Comparison of ENCODE assay signal across 35 cellular contexts in the genomic region with DNA sequence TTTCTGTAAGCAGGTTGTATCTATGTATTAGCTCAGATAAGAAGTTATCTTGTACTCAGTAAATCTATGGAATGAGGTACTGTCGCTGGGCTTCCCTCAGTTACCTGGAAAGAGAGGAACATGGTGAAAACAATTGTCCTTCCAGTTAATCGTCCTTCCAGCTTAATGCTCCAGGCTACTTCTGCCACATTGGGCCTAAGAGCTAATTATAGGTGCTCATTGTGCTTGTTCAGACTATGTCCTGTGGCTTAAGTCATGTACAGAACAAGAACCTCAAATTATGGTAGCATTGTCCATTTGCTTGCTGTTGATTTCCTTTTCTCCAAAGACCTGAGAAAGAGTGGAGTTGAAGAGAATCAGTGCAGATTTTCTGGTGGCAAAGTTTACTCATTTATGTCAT.
"Had no signal": no experiment of that assay in that cellular context is flagged by ENCODE, and none has a peak within 500 bp of the region (broad histone marks: within the 10 kb centered on the region; RNA-seq: fewer than 3 reads in every experiment).

No MANE protein-coding gene starts in this region.

- H3K36me3 Mint-ChIP-seq: activated CD8-positive, alpha-beta memory T cell treated with anti-CD3 and anti-CD28 coated beads, Interleukin-2, amount 10 ng/mL, durations not matched to agents 7 days and 5 days; activated naive CD4-positive, alpha-beta T cell treated with anti-CD3 and anti-CD28 coated beads, Interleukin-2, amount 50 U/mL, for 72 hours; activated naive CD8-positive, alpha-beta T cell treated with anti-CD3 and anti-CD28 coated beads for 36 hours had no signal

- H3K27ac Mint-ChIP-seq: activated B cell treated with CpG ODN at 0.5 μM for 24 hours; activated CD4-positive, alpha-beta memory T cell treated with anti-CD3 and anti-CD28 coated beads, Interleukin-2, amount 10 ng/mL, durations not matched to agents 7 days and 5 days; activated CD4-positive, alpha-beta T cell treated with anti-CD3 and anti-CD28 coated beads for 36 hours; activated CD4-positive, alpha-beta T cell treated with anti-CD3 and anti-CD28 coated beads, Interleukin-2, amount 10 ng/mL, durations not matched to agents 7 days and 5 days; activated CD8-positive, alpha-beta memory T cell treated with anti-CD3 and anti-CD28 coated beads, Interleukin-2, amount 10 ng/mL, durations not matched to agents 7 days and 5 days; activated CD8-positive, alpha-beta T cell treated with anti-CD3 and anti-CD28 coated beads, Interleukin-2, amount 10 ng/mL, durations not matched to agents 7 days and 5 days; activated naive CD4-positive, alpha-beta T cell treated with anti-CD3 and anti-CD28 coated beads for 36 hours; activated naive CD4-positive, alpha-beta T cell treated with anti-CD3 and anti-CD28 coated beads, Interleukin-2, amount 50 U/mL, for 72 hours; activated naive CD8-positive, alpha-beta T cell treated with anti-CD3 and anti-CD28 coated beads for 36 hours; activated T-cell treated with anti-CD3 and anti-CD28 coated beads, Interleukin-2, amount 50 U/mL, for 24 hours; activated T-helper 2 cell treated with anti-CD3 and anti-CD28 coated beads, Interferon-gamma antibody, Interleukin-2, Interleukin-4, amounts not matched to agents 10 μg/mL and 5 μg/mL and 100 μg/mL, durations not matched to agents 14 hours and 24 hours and 36 hours; T-helper 1 cell treated with Interleukin-12 subunit alpha and Interleukin-12 subunit beta and Interleukin-4 antibody, amounts not matched to agents 30 μg/mL and 1 μg/mL, for 36 hours; T-helper 2 cell treated with Interferon-gamma antibody and Interleukin-4, amounts not matched to agents 5 μg/mL and 100 μg/mL, for 36 hours had no signal

- H3K27ac ChIP-seq: adrenal gland, body of pancreas, brain microvascular endothelial cell, breast epithelium, VCaP had no signal

- H3K9me3 ChIP-seq: adrenal gland, body of pancreas, breast epithelium had no signal

- H3K4me1 ChIP-seq: adrenal gland, body of pancreas, breast epithelium had no signal

- H3K27me3 Mint-ChIP-seq: activated B cell treated with CpG ODN at 0.5 μM for 24 hours; activated CD4-positive, alpha-beta memory T cell treated with anti-CD3 and anti-CD28 coated beads, Interleukin-2, amount 10 ng/mL, durations not matched to agents 7 days and 5 days; activated CD4-positive, alpha-beta T cell treated with anti-CD3 and anti-CD28 coated beads for 36 hours; activated CD4-positive, alpha-beta T cell treated with anti-CD3 and anti-CD28 coated beads, Interleukin-2, amount 10 ng/mL, durations not matched to agents 7 days and 5 days; activated CD8-positive, alpha-beta memory T cell treated with anti-CD3 and anti-CD28 coated beads, Interleukin-2, amount 10 ng/mL, durations not matched to agents 7 days and 5 days; activated naive CD8-positive, alpha-beta T cell treated with anti-CD3 and anti-CD28 coated beads for 36 hours; activated T-cell treated with anti-CD3 and anti-CD28 coated beads, Interleukin-2, amount 50 U/mL, for 24 hours; central memory CD8-positive, alpha-beta T cell had no signal

- H3K4me3 Mint-ChIP-seq: activated B cell treated with CpG ODN at 0.5 μM for 24 hours; activated CD4-positive, alpha-beta memory T cell treated with anti-CD3 and anti-CD28 coated beads, Interleukin-2, amount 10 ng/mL, durations not matched to agents 7 days and 5 days; activated CD4-positive, alpha-beta T cell treated with anti-CD3 and anti-CD28 coated beads for 36 hours; activated CD4-positive, alpha-beta T cell treated with anti-CD3 and anti-CD28 coated beads, Interleukin-2, amount 10 ng/mL, durations not matched to agents 7 days and 5 days; activated CD8-positive, alpha-beta memory T cell treated with anti-CD3 and anti-CD28 coated beads, Interleukin-2, amount 10 ng/mL, durations not matched to agents 7 days and 5 days; activated CD8-positive, alpha-beta T cell treated with anti-CD3 and anti-CD28 coated beads, Interleukin-2, amount 10 ng/mL, durations not matched to agents 7 days and 5 days; activated naive CD4-positive, alpha-beta T cell treated with anti-CD3 and anti-CD28 coated beads for 36 hours; activated naive CD8-positive, alpha-beta T cell treated with anti-CD3 and anti-CD28 coated beads for 36 hours; activated T-cell treated with anti-CD3 and anti-CD28 coated beads, Interleukin-2, amount 50 U/mL, for 24 hours; central memory CD8-positive, alpha-beta T cell; T-helper 1 cell treated with Interleukin-12 subunit alpha and Interleukin-12 subunit beta and Interleukin-4 antibody, amounts not matched to agents 30 μg/mL and 1 μg/mL, for 36 hours; T-helper 2 cell treated with Interferon-gamma antibody and Interleukin-4, amounts not matched to agents 5 μg/mL and 100 μg/mL, for 36 hours had no signal

- H3K36me3 ChIP-seq: adrenal gland, brain microvascular endothelial cell, breast epithelium had no signal

- H3K4me1 Mint-ChIP-seq: activated B cell treated with CpG ODN at 0.5 μM for 24 hours; activated CD4-positive, alpha-beta memory T cell treated with anti-CD3 and anti-CD28 coated beads, Interleukin-2, amount 10 ng/mL, durations not matched to agents 7 days and 5 days; activated CD4-positive, alpha-beta T cell treated with anti-CD3 and anti-CD28 coated beads for 36 hours; activated CD4-positive, alpha-beta T cell treated with anti-CD3 and anti-CD28 coated beads, Interleukin-2, amount 10 ng/mL, durations not matched to agents 7 days and 5 days; activated CD8-positive, alpha-beta memory T cell treated with anti-CD3 and anti-CD28 coated beads, Interleukin-2, amount 10 ng/mL, durations not matched to agents 7 days and 5 days; activated naive CD8-positive, alpha-beta T cell treated with anti-CD3 and anti-CD28 coated beads for 36 hours; central memory CD8-positive, alpha-beta T cell had no signal

- DNase-seq: activated B cell treated with CpG ODN at 0.5 μM for 24 hours; activated CD4-positive, alpha-beta memory T cell treated with anti-CD3 and anti-CD28 coated beads, Interleukin-2, amount 10 ng/mL, durations not matched to agents 7 days and 5 days; activated CD4-positive, alpha-beta T cell treated with anti-CD3 and anti-CD28 coated beads for 1 hour; activated CD4-positive, alpha-beta T cell treated with anti-CD3 and anti-CD28 coated beads for 36 hours; activated CD4-positive, alpha-beta T cell treated with anti-CD3 and anti-CD28 coated beads for 48 hours; activated CD4-positive, alpha-beta T cell treated with anti-CD3 and anti-CD28 coated beads, Interleukin-2, amount 10 ng/mL, durations not matched to agents 7 days and 5 days; activated CD4-positive, alpha-beta T cell treated with anti-CD3 and anti-CD28 coated beads, Interleukin-2, amount 50 U/mL, for 48 hours; activated CD8-positive, alpha-beta memory T cell treated with anti-CD3 and anti-CD28 coated beads for 24 hours; activated CD8-positive, alpha-beta memory T cell treated with anti-CD3 and anti-CD28 coated beads, Interleukin-2, amount 10 ng/mL, durations not matched to agents 7 days and 5 days; activated CD8-positive, alpha-beta memory T cell treated with anti-CD3 and anti-CD28 coated beads, Interleukin-2, amount 50 U/mL, for 48 hours; activated CD8-positive, alpha-beta T cell treated with anti-CD3 and anti-CD28 coated beads, Interleukin-2, amount 10 ng/mL, durations not matched to agents 7 days and 5 days; activated effector memory CD4-positive, alpha-beta T cell treated with Interleukin-2 at 50 U/mL for 16 hours; activated gamma-delta T cell; activated naive CD4-positive, alpha-beta T cell treated with anti-CD3 and anti-CD28 coated beads for 36 hours; activated naive CD4-positive, alpha-beta T cell treated with anti-CD3 and anti-CD28 coated beads, Interleukin-2, amount 50 U/mL, for 16 hours; activated naive CD8-positive, alpha-beta T cell treated with anti-CD3 and anti-CD28 coated beads for 36 hours; activated T-cell treated with anti-CD3 and anti-CD28 coated beads, Interleukin-2, amount 50 U/mL, for 24 hours; activated T-cell treated with anti-CD3 and anti-CD28 coated beads, Interleukin-2, amount 50 U/mL, for 48 hours; adrenal gland; amniotic stem cell; aorta; body of pancreas; brain microvascular endothelial cell; caudate nucleus; cerebellar nuclear complex; T-helper 1 cell; T-helper 2 cell; T-helper 9 cell had no signal

- H3K27me3 ChIP-seq: adrenal gland, body of pancreas, brain microvascular endothelial cell, breast epithelium had no signal

- H3K9me3 Mint-ChIP-seq: activated B cell treated with CpG ODN at 0.5 μM for 24 hours; activated CD4-positive, alpha-beta T cell treated with anti-CD3 and anti-CD28 coated beads, Interleukin-2, amount 10 ng/mL, durations not matched to agents 7 days and 5 days; activated T-helper 2 cell treated with anti-CD3 and anti-CD28 coated beads, Interferon-gamma antibody, Interleukin-2, Interleukin-4, amounts not matched to agents 10 μg/mL and 5 μg/mL and 100 μg/mL, durations not matched to agents 14 hours and 24 hours and 36 hours; T-helper 2 cell treated with Interferon-gamma antibody and Interleukin-4, amounts not matched to agents 5 μg/mL and 100 μg/mL, for 36 hours had no signal

- H3K4me3 ChIP-seq: adrenal gland, body of pancreas, breast epithelium had no signal

- ATAC-seq: activated CD4-positive, alpha-beta T cell treated with anti-CD3 and anti-CD28 coated beads for 36 hours; activated CD8-positive, alpha-beta memory T cell treated with anti-CD3 and anti-CD28 coated beads, Interleukin-2, amount 10 ng/mL, durations not matched to agents 7 days and 5 days; activated CD8-positive, alpha-beta T cell treated with anti-CD3 and anti-CD28 coated beads, Interleukin-2, amount 10 ng/mL, durations not matched to agents 7 days and 5 days; activated naive CD4-positive, alpha-beta T cell treated with anti-CD3 and anti-CD28 coated beads, Interleukin-2, amount 50 U/mL, for 72 hours; body of pancreas had no signal
